ENCODE assay signal across 8 cellular contexts in genomic region chr7:107579546-107579880, GRCh38. TPM values are rescaled to one million over a fixed set of nuclear protein-coding genes. Genes with fewer than 3 reads are reported as not detected.
A peak's percentile ranks its signal among the peaks of the same experiment; 100 is the strongest.
DNase-seq lines count a peak whose midpoint lies in the region; ATAC-seq and TF ChIP-seq lines count a peak whose summit lies in the region.

No MANE protein-coding gene starts in this region.

- H3K27ac ChIP-seq in CD4-positive, alpha-beta memory T cell (ENCODE audit: low read depth, low read length) = peak overlapping the region; percentile 54
- H3K27ac ChIP-seq in coronary artery (peak overlapping the region; percentile 96 to 98), muscle layer of duodenum (ENCODE audit: low read length) (peak overlapping the region; percentile 86)

- H3K4me1 Mint-ChIP-seq in CD4-positive, alpha-beta memory T cell = peaks cover 15 to 25% (median 19%) of the 10 kb centered on the region in 4 donors

- intact Hi-C loops in CD4-positive, alpha-beta memory T cell (cut with micrococcal nuclease) = loop anchor here (5.0 kb wide), 1 partner anchor 163 kb away; the partner anchor contains the start of gene CBLL1
- intact Hi-C loops in posterior vena cava (cut with DNase I) = no loop called here

- no peaks in the 10 kb centered on the region for H3K9me3 Mint-ChIP-seq in CD4-positive, alpha-beta memory T cell

- peaks cover 25% of the 10 kb centered on the region for H3K4me1 ChIP-seq in CD4-positive, alpha-beta memory T cell (ENCODE audit: insufficient read depth, low read length)
- peaks cover 0 to 16% of the 10 kb centered on the region in 2 donors for H3K4me1 ChIP-seq in muscle layer of duodenum (ENCODE audit: control insufficient read depth in 1 of 2, insufficient read depth in 2 of 2, low read length in 2 of 2)

- ATAC-seq in GM18867 (IDR thresholded peaks at IDR 0.05; ENCODE audit: unreplicated experiment) (no peak), GM18858 (IDR thresholded peaks at IDR 0.05; ENCODE audit: unreplicated experiment) (no peak)

- H3K27me3 ChIP-seq in CD4-positive, alpha-beta memory T cell (ENCODE audit: insufficient read depth, low read length) = no peaks in the 10 kb centered on the region
- no peaks in the 10 kb centered on the region for H3K27me3 ChIP-seq in muscle layer of duodenum (ENCODE audit: low read depth, low read length)

- H3K27ac Mint-ChIP-seq in CD4-positive, alpha-beta memory T cell = peak overlapping the region; percentile 71 to 96 (median 94)

- peak overlapping the region; percentile 37 to 74 for H3K4me3 ChIP-seq in CD4-positive, alpha-beta memory T cell (ENCODE audit: low read length in 2 of 2)
- H3K4me3 ChIP-seq in LNCaP clone FGC (ENCODE audit: low read depth, low read length) (peak overlapping the region; percentile 62), coronary artery (peak overlapping the region; percentile 91), muscle layer of duodenum (ENCODE audit: low read depth in 1 of 2, low read length in 2 of 2) (peak overlapping the region; percentile 76 to 95)

- H3K27me3 Mint-ChIP-seq in CD4-positive, alpha-beta memory T cell = no peaks in the 10 kb centered on the region

- H3K9me3 ChIP-seq in CD4-positive, alpha-beta memory T cell (ENCODE audit: control insufficient read depth in 1 of 2, low read length in 2 of 2) = no peaks in the 10 kb centered on the region
- no peaks in the 10 kb centered on the region for H3K9me3 ChIP-seq in muscle layer of duodenum (ENCODE audit: control insufficient read depth in 1 of 2, low read length in 2 of 2)

- H3K36me3 ChIP-seq in CD4-positive, alpha-beta memory T cell (ENCODE audit: insufficient read depth, low read length) = no peaks in the 10 kb centered on the region
- peaks cover 5 to 10% of the 10 kb centered on the region in 2 donors for H3K36me3 ChIP-seq in muscle layer of duodenum (ENCODE audit: control insufficient read depth in 1 of 2, insufficient read depth in 2 of 2, low read length in 2 of 2)

- H3K36me3 Mint-ChIP-seq in CD4-positive, alpha-beta memory T cell = peaks cover 0 to 5% of the 10 kb centered on the region in 2 donors

- H3K4me3 Mint-ChIP-seq in CD4-positive, alpha-beta memory T cell = peak overlapping the region; percentile 84 to 94 (median 92)

- DNase-seq in CD4-positive, alpha-beta memory T cell = no peak
- DNase-seq in LNCaP clone FGC (ENCODE audit: low read depth) (no peak), coronary artery (ENCODE audit: low spot score) (no peak), DMS153 treated with DMSO at 0.1 percent for 48 hours (lab: John Stamatoyannopoulos, UW; ENCODE audit: unreplicated experiment) (no peak), posterior vena cava (ENCODE audit: low spot score) (no peak)

- TF ChIP-seq CTCF in LNCaP clone FGC (IDR thresholded peaks at IDR 0.05; ENCODE audit: control insufficient read depth, extremely low read depth, insufficient read depth) = no peak
- TF ChIP-seq CTCF in coronary artery (IDR thresholded peaks at IDR 0.05) = no peak

- CTCF ChIA-PET in CD4-positive, alpha-beta memory T cell (lab: Charles Lee; ENCODE audit: partially characterized antibody) = interaction anchor here (0.9 to 1.1 kb wide), 2 partner anchors 164 to 168 kb away, joined by 3 read pairs; no protein-coding TSS in a partner anchor

- POLR2A ChIA-PET in CD4-positive, alpha-beta memory T cell (lab: Charles Lee; ENCODE audit: partially characterized antibody) = interaction anchor here (0.6 to 1.9 kb wide), 6 partner anchors 15 to 411 kb away, joined by 3 to 28 read pairs (median 5); partner anchors contain the start of genes CBLL1, COG5, DUS4L and HBP1

RNA-seq across cellular contexts. Expression of gene BCAP29, which starts 0.5 kb away (rescaled TPM):
- total RNA-seq in CD4-positive, alpha-beta memory T cell = 10 to 100 TPM; 17.0 to 18.7 TPM
- 10 to 100 TPM; 34.1 to 34.8 TPM for polyA plus RNA-seq in CD4-positive, alpha-beta memory T cell
- total RNA-seq in posterior vena cava = 100 to 1,000 TPM in 1 of 2 donors, 10 to 100 TPM in 1; 60.8 to 108 TPM

RNA-seq across cellular contexts. Expression of gene DUS4L, which starts 15.7 kb away (rescaled TPM):
- total RNA-seq in CD4-positive, alpha-beta memory T cell = 10 to 100 TPM; 10.9 to 11.3 TPM
- 1 to 10 TPM; 4.6 to 4.9 TPM for polyA plus RNA-seq in CD4-positive, alpha-beta memory T cell
- total RNA-seq in posterior vena cava = 1 to 10 TPM; 5.4 to 6.6 TPM

RNA-seq across cellular contexts. Expression of gene COG5, which starts 15.8 kb away (rescaled TPM):
- 10 to 100 TPM; 85.0 to 87.8 TPM for total RNA-seq in CD4-positive, alpha-beta memory T cell
- 10 to 100 TPM; 39.3 to 44.2 TPM for polyA plus RNA-seq in CD4-positive, alpha-beta memory T cell
- total RNA-seq in posterior vena cava = 10 to 100 TPM; 41.8 to 50.2 TPM
